ENCODE assay signal across 1 cellular context in the genomic region with DNA sequence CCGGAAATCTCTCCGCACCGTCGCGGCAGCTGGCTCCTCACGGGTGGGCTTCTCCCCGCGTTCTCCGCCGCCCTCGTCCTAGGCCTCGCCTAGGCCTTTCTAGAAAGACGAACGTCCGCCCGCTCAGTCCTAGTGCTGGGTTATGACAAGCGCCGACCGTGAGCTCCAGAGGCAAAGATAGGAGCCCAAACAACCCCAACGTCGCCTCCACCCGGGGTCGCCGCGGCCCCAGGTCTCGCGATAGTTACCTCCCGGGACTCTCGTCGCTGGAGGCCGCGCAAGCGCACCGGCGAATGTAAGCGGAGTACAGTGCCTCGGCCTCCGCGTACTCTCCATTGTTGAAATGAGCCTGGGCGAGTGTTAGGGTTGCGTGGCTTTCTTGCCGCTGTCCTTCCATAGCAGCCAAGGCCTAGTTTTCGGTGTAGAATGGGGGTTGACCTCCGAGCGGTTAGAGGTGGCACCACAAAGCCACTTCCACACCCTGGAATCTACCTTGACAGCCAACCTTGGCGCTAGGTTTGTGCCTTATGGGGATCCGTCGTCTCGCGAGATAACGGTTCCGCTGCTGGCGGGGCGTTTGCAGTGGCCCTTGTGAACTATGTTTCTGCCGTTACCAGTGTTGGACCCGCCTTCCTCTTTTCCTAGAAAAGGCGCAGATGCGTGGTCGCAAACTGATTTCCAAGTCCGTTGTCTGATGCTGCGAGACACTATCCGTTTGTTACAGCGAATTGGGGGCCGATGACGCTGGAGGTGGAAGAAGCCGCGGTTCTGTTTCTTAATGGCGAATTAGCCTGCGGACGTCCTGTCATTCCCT.
TF ChIP-seq lines count a peak whose summit lies in the region.

A gene (minus strand): TSS at position 526 of the 814 bp plus-strand sequence. CDS start 129 bp downstream, at position 397.

TF ChIP-seq in HepG2, 621 proteins besides CTCF, POLR2A, EP300 and RAD21 (continued from another document and continues in another):
- TF ChIP-seq STAT5B (CRISPR knock-in tag; IDR thresholded peaks at IDR 0.05) (peak; percentile 56; the same call in 1 of the 2 replicates), ISX (CRISPR knock-in tag; conservative IDR thresholded peaks at IDR 0.05) (peak; percentile 31), BORCS8-MEF2B (CRISPR knock-in tag; IDR thresholded peaks at IDR 0.05) (peak; percentile 48), SRSF1 (optimal IDR thresholded peaks at IDR 0.05; ENCODE audit: low read depth, low read length) (peak; percentile 90), DNMT3B (CRISPR knock-in tag; conservative IDR thresholded peaks at IDR 0.05) (peak; percentile 92), CCDC6 (CRISPR knock-in tag; IDR thresholded peaks at IDR 0.05) (peak; percentile 98), ATF1 (CRISPR knock-in tag; IDR thresholded peaks at IDR 0.05) (peak; percentile 78), NFE2L1 (CRISPR knock-in tag; IDR thresholded peaks at IDR 0.05; ENCODE audit: borderline replicate concordance) (no peak; the same call in 1 of the 2 replicates), SALL2 (CRISPR knock-in tag; IDR thresholded peaks at IDR 0.05) (peak; percentile 97), ZNF260 (CRISPR knock-in tag; IDR thresholded peaks at IDR 0.05; ENCODE audit: borderline replicate concordance, low read depth) (no peak), EHMT2 (IDR thresholded peaks at IDR 0.05; ENCODE audit: borderline replicate concordance, low read depth, low read length) (peak; percentile 84; the same call in 1 of the 2 replicates), GATAD1 (CRISPR knock-in tag; IDR thresholded peaks at IDR 0.05) (peak; percentile 99), ZNF616 (CRISPR knock-in tag; IDR thresholded peaks at IDR 0.05; ENCODE audit: low read depth) (no peak), ATM (IDR thresholded peaks at IDR 0.05; ENCODE audit: borderline replicate concordance) (no peak), ZNF747 (CRISPR knock-in tag; IDR thresholded peaks at IDR 0.05; ENCODE audit: borderline replicate concordance) (peak; percentile 70; the same call in 1 of the 2 replicates), MLLT10 (CRISPR knock-in tag; IDR thresholded peaks at IDR 0.05) (no peak), ZNF879 (CRISPR knock-in tag; IDR thresholded peaks at IDR 0.05) (peak; percentile 47; the same call in 1 of the 2 replicates), SAFB2 (CRISPR knock-in tag; IDR thresholded peaks at IDR 0.05; ENCODE audit: borderline replicate concordance, low read depth) (peak; percentile 40; the same call in 1 of the 2 replicates), ZNF75D (CRISPR knock-in tag; IDR thresholded peaks at IDR 0.05; ENCODE audit: borderline replicate concordance) (no peak), HNRNPH1 (optimal IDR thresholded peaks at IDR 0.05; ENCODE audit: low read depth, low read length) (no peak), IKZF4 (CRISPR knock-in tag; IDR thresholded peaks at IDR 0.05; ENCODE audit: borderline replicate concordance, low read depth, not compliant biosample characterization) (peak; percentile 96), ARHGAP35 (CRISPR knock-in tag; IDR thresholded peaks at IDR 0.05; ENCODE audit: borderline replicate concordance) (peak; percentile 87), ZBTB21 (CRISPR knock-in tag; IDR thresholded peaks at IDR 0.05) (peak; percentile 59), SP5 (CRISPR knock-in tag; IDR thresholded peaks at IDR 0.05; ENCODE audit: borderline replicate concordance, low read depth) (peak; percentile 30; the same call in 1 of the 2 replicates)
- TF ChIP-seq, protein P1, sequence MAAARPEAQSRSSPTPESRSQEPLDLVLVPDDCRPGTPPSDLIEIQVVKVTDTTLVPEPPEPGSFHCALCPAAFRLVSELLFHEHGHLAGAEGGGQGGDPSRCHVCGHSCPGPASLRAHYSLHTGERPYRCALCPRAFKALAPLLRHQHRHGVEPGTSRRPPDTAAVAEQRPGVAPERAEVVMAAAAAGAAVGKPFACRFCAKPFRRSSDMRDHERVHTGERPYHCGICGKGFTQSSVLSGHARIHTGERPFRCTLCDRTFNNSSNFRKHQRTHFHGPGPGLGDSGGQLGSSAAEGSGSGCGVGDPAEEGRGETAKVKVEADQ (CRISPR knock-in tag; IDR thresholded peaks at IDR 0.05; ENCODE audit: borderline replicate concordance) = peak; percentile 90
- TF ChIP-seq, protein P2, sequence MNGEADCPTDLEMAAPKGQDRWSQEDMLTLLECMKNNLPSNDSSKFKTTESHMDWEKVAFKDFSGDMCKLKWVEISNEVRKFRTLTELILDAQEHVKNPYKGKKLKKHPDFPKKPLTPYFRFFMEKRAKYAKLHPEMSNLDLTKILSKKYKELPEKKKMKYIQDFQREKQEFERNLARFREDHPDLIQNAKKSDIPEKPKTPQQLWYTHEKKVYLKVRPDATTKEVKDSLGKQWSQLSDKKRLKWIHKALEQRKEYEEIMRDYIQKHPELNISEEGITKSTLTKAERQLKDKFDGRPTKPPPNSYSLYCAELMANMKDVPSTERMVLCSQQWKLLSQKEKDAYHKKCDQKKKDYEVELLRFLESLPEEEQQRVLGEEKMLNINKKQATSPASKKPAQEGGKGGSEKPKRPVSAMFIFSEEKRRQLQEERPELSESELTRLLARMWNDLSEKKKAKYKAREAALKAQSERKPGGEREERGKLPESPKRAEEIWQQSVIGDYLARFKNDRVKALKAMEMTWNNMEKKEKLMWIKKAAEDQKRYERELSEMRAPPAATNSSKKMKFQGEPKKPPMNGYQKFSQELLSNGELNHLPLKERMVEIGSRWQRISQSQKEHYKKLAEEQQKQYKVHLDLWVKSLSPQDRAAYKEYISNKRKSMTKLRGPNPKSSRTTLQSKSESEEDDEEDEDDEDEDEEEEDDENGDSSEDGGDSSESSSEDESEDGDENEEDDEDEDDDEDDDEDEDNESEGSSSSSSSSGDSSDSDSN (CRISPR knock-in tag; IDR thresholded peaks at IDR 0.05) = peak; percentile 84
- TF ChIP-seq, protein P3, sequence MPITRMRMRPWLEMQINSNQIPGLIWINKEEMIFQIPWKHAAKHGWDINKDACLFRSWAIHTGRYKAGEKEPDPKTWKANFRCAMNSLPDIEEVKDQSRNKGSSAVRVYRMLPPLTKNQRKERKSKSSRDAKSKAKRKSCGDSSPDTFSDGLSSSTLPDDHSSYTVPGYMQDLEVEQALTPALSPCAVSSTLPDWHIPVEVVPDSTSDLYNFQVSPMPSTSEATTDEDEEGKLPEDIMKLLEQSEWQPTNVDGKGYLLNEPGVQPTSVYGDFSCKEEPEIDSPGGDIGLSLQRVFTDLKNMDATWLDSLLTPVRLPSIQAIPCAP (CRISPR knock-in tag; IDR thresholded peaks at IDR 0.05; ENCODE audit: low read depth) = peak; percentile 73
- TF ChIP-seq, protein P4, sequence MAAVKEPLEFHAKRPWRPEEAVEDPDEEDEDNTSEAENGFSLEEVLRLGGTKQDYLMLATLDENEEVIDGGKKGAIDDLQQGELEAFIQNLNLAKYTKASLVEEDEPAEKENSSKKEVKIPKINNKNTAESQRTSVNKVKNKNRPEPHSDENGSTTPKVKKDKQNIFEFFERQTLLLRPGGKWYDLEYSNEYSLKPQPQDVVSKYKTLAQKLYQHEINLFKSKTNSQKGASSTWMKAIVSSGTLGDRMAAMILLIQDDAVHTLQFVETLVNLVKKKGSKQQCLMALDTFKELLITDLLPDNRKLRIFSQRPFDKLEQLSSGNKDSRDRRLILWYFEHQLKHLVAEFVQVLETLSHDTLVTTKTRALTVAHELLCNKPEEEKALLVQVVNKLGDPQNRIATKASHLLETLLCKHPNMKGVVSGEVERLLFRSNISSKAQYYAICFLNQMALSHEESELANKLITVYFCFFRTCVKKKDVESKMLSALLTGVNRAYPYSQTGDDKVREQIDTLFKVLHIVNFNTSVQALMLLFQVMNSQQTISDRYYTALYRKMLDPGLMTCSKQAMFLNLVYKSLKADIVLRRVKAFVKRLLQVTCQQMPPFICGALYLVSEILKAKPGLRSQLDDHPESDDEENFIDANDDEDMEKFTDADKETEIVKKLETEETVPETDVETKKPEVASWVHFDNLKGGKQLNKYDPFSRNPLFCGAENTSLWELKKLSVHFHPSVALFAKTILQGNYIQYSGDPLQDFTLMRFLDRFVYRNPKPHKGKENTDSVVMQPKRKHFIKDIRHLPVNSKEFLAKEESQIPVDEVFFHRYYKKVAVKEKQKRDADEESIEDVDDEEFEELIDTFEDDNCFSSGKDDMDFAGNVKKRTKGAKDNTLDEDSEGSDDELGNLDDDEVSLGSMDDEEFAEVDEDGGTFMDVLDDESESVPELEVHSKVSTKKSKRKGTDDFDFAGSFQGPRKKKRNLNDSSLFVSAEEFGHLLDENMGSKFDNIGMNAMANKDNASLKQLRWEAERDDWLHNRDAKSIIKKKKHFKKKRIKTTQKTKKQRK (IDR thresholded peaks at IDR 0.05; ENCODE audit: low read length) = no peak
- TF ChIP-seq, protein P5, sequence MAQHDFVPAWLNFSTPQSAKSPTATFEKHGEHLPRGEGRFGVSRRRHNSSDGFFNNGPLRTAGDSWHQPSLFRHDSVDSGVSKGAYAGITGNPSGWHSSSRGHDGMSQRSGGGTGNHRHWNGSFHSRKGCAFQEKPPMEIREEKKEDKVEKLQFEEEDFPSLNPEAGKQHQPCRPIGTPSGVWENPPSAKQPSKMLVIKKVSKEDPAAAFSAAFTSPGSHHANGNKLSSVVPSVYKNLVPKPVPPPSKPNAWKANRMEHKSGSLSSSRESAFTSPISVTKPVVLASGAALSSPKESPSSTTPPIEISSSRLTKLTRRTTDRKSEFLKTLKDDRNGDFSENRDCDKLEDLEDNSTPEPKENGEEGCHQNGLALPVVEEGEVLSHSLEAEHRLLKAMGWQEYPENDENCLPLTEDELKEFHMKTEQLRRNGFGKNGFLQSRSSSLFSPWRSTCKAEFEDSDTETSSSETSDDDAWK (CRISPR knock-in tag; IDR thresholded peaks at IDR 0.05) = no peak
- TF ChIP-seq, protein P6, sequence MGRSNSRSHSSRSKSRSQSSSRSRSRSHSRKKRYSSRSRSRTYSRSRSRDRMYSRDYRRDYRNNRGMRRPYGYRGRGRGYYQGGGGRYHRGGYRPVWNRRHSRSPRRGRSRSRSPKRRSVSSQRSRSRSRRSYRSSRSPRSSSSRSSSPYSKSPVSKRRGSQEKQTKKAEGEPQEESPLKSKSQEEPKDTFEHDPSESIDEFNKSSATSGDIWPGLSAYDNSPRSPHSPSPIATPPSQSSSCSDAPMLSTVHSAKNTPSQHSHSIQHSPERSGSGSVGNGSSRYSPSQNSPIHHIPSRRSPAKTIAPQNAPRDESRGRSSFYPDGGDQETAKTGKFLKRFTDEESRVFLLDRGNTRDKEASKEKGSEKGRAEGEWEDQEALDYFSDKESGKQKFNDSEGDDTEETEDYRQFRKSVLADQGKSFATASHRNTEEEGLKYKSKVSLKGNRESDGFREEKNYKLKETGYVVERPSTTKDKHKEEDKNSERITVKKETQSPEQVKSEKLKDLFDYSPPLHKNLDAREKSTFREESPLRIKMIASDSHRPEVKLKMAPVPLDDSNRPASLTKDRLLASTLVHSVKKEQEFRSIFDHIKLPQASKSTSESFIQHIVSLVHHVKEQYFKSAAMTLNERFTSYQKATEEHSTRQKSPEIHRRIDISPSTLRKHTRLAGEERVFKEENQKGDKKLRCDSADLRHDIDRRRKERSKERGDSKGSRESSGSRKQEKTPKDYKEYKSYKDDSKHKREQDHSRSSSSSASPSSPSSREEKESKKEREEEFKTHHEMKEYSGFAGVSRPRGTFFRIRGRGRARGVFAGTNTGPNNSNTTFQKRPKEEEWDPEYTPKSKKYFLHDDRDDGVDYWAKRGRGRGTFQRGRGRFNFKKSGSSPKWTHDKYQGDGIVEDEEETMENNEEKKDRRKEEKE (IDR thresholded peaks at IDR 0.05) = no peak
- TF ChIP-seq, protein P7, sequence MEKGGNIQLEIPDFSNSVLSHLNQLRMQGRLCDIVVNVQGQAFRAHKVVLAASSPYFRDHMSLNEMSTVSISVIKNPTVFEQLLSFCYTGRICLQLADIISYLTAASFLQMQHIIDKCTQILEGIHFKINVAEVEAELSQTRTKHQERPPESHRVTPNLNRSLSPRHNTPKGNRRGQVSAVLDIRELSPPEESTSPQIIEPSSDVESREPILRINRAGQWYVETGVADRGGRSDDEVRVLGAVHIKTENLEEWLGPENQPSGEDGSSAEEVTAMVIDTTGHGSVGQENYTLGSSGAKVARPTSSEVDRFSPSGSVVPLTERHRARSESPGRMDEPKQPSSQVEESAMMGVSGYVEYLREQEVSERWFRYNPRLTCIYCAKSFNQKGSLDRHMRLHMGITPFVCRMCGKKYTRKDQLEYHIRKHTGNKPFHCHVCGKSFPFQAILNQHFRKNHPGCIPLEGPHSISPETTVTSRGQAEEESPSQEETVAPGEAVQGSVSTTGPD (CRISPR knock-in tag; IDR thresholded peaks at IDR 0.05) = peak; percentile 76; the same call in 1 of the 2 replicates
- TF ChIP-seq, protein P8, sequence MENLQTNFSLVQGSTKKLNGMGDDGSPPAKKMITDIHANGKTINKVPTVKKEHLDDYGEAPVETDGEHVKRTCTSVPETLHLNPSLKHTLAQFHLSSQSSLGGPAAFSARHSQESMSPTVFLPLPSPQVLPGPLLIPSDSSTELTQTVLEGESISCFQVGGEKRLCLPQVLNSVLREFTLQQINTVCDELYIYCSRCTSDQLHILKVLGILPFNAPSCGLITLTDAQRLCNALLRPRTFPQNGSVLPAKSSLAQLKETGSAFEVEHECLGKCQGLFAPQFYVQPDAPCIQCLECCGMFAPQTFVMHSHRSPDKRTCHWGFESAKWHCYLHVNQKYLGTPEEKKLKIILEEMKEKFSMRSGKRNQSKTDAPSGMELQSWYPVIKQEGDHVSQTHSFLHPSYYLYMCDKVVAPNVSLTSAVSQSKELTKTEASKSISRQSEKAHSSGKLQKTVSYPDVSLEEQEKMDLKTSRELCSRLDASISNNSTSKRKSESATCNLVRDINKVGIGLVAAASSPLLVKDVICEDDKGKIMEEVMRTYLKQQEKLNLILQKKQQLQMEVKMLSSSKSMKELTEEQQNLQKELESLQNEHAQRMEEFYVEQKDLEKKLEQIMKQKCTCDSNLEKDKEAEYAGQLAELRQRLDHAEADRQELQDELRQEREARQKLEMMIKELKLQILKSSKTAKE (CRISPR knock-in tag; IDR thresholded peaks at IDR 0.05; ENCODE audit: borderline replicate concordance) = no peak
- TF ChIP-seq, protein P9, sequence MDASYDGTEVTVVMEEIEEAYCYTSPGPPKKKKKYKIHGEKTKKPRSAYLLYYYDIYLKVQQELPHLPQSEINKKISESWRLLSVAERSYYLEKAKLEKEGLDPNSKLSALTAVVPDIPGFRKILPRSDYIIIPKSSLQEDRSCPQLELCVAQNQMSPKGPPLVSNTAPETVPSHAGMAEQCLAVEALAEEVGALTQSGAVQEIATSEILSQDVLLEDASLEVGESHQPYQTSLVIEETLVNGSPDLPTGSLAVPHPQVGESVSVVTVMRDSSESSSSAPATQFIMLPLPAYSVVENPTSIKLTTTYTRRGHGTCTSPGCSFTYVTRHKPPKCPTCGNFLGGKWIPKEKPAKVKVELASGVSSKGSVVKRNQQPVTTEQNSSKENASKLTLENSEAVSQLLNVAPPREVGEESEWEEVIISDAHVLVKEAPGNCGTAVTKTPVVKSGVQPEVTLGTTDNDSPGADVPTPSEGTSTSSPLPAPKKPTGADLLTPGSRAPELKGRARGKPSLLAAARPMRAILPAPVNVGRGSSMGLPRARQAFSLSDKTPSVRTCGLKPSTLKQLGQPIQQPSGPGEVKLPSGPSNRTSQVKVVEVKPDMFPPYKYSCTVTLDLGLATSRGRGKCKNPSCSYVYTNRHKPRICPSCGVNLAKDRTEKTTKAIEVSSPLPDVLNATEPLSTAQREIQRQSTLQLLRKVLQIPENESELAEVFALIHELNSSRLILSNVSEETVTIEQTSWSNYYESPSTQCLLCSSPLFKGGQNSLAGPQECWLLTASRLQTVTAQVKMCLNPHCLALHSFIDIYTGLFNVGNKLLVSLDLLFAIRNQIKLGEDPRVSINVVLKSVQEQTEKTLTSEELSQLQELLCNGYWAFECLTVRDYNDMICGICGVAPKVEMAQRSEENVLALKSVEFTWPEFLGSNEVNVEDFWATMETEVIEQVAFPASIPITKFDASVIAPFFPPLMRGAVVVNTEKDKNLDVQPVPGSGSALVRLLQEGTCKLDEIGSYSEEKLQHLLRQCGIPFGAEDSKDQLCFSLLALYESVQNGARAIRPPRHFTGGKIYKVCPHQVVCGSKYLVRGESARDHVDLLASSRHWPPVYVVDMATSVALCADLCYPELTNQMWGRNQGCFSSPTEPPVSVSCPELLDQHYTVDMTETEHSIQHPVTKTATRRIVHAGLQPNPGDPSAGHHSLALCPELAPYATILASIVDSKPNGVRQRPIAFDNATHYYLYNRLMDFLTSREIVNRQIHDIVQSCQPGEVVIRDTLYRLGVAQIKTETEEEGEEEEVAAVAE (CRISPR knock-in tag; IDR thresholded peaks at IDR 0.05; ENCODE audit: borderline replicate concordance) = peak; percentile 86; the same call in 1 of the 2 replicates
